In genomic region chr7:19116121-19117080, GRCh38 we compare ENCODE assay signal across 8 cellular contexts. TPM values are rescaled to one million over a fixed set of nuclear protein-coding genes. Genes with fewer than 3 reads are reported as not detected.
A peak's percentile ranks its signal among the peaks of the same experiment; 100 is the strongest.
DNase-seq lines count a peak whose midpoint lies in the region; ATAC-seq, FAIRE-seq and TF ChIP-seq lines count a peak whose summit lies in the region.

No MANE protein-coding gene starts in this region.

- H3K27me3 Mint-ChIP-seq in activated naive CD8-positive, alpha-beta T cell treated with anti-CD3 and anti-CD28 coated beads, Interleukin-2, amount 10 ng/mL, durations not matched to agents 7 days and 5 days: peaks cover 73% of the 10 kb centered on the region

- no peak for TF ChIP-seq POLR2A in GM12891 (IDR thresholded peaks at IDR 0.05; ENCODE audit: low read depth, low read length)

- POLR2A ChIA-PET in activated naive CD8-positive, alpha-beta T cell treated with anti-CD3 and anti-CD28 coated beads, Interleukin-2, amount 10 ng/mL, durations not matched to agents 7 days and 5 days (lab: Charles Lee): interaction anchor here (0.6 kb wide), 1 partner anchor 1477 kb away, joined by 3 read pairs; no protein-coding TSS in a partner anchor

- ATAC-seq in activated naive CD8-positive, alpha-beta T cell treated with anti-CD3 and anti-CD28 coated beads, Interleukin-2, amount 10 ng/mL, durations not matched to agents 7 days and 5 days (ENCODE audit: low read depth): no peak
- no peak for ATAC-seq in stimulated activated naive CD8-positive, alpha-beta T cell treated with anti-CD3 and anti-CD28 coated beads, Interleukin-15, Interleukin-2, amounts not matched to agents 100 U/mL and 50 U/mL, for 24 hours

- H3K36me3 ChIP-seq in iPS-18a (ENCODE audit: control insufficient read depth, low read depth, low read length): no peaks in the 10 kb centered on the region

- H3K4me3 ChIP-seq in LNCaP clone FGC (ENCODE audit: low read depth, low read length) (peak overlapping the region; percentile 82), iPS-18a (ENCODE audit: low read length) (peak overlapping the region; percentile 72)

- H3K4me1 Mint-ChIP-seq in activated naive CD8-positive, alpha-beta T cell treated with anti-CD3 and anti-CD28 coated beads, Interleukin-2, amount 10 ng/mL, durations not matched to agents 7 days and 5 days: peaks cover 2% of the 10 kb centered on the region

- peaks cover 30% of the 10 kb centered on the region for H3K4me1 ChIP-seq in iPS-18a (ENCODE audit: control insufficient read depth, low read depth, low read length)

- no peaks in the 10 kb centered on the region for H3K9me3 Mint-ChIP-seq in activated naive CD8-positive, alpha-beta T cell treated with anti-CD3 and anti-CD28 coated beads, Interleukin-2, amount 10 ng/mL, durations not matched to agents 7 days and 5 days

- peaks cover 3% of the 10 kb centered on the region for H3K9me3 ChIP-seq in iPS-18a (ENCODE audit: control insufficient read depth, low read depth, low read length)

- H3K4me3 Mint-ChIP-seq in activated naive CD8-positive, alpha-beta T cell treated with anti-CD3 and anti-CD28 coated beads, Interleukin-2, amount 10 ng/mL, durations not matched to agents 7 days and 5 days: peak overlapping the region; percentile 44

- FAIRE-seq in GM12891 (lab: Jason Lieb, UNC): no peak

- no peak overlapping the region for H3K9ac ChIP-seq in iPS-18a (ENCODE audit: low read length)

- no peak for TF ChIP-seq CTCF in LNCaP clone FGC (IDR thresholded peaks at IDR 0.05; ENCODE audit: control insufficient read depth, extremely low read depth, insufficient read depth)

- no peaks in the 10 kb centered on the region for H3K36me3 Mint-ChIP-seq in activated naive CD8-positive, alpha-beta T cell treated with anti-CD3 and anti-CD28 coated beads, Interleukin-2, amount 10 ng/mL, durations not matched to agents 7 days and 5 days

- H3K27ac Mint-ChIP-seq in activated naive CD8-positive, alpha-beta T cell treated with anti-CD3 and anti-CD28 coated beads, Interleukin-2, amount 10 ng/mL, durations not matched to agents 7 days and 5 days: peak overlapping the region; percentile 51

- DNase-seq in NCI-H82 (lab: John Stamatoyannopoulos, UW) (peak; percentile 51), NCI-H82 treated with DMSO at 0.1 percent for 48 hours (lab: John Stamatoyannopoulos, UW; ENCODE audit: unreplicated experiment) (no peak), LNCaP clone FGC (ENCODE audit: low read depth) (no peak), GM12891 (ENCODE audit: insufficient read length, low spot score) (no peak), NK-92 (lab: John Stamatoyannopoulos, UW; ENCODE audit: unreplicated experiment) (no peak)
- DNase-seq in activated naive CD8-positive, alpha-beta T cell treated with anti-CD3 and anti-CD28 coated beads, Interleukin-2, amount 10 ng/mL, durations not matched to agents 7 days and 5 days: peak; percentile 34
- peak; percentile 4 for DNase-seq in stimulated activated naive CD8-positive, alpha-beta T cell treated with anti-CD3 and anti-CD28 coated beads, Interleukin-15, Interleukin-2, amounts not matched to agents 100 U/mL and 50 U/mL, for 24 hours

- H3K27me3 ChIP-seq in iPS-18a (ENCODE audit: control insufficient read depth, insufficient read depth, low read length): peaks cover 98% of the 10 kb centered on the region

- H3K27ac ChIP-seq in iPS-18a (ENCODE audit: low read length): no peak overlapping the region

TF ChIP-seq in GM12891, 5 proteins besides CTCF, POLR2A, EP300 and RAD21:
- TF ChIP-seq PAX5 (IDR thresholded peaks at IDR 0.05; ENCODE audit: insufficient read depth, low read length, severe bottlenecking) (no peak), POU2F2 (IDR thresholded peaks at IDR 0.05; ENCODE audit: low read depth, low read length) (no peak), POLR2AphosphoS5 (IDR thresholded peaks at IDR 0.05; ENCODE audit: low read depth, low read length) (no peak), TAF1 (IDR thresholded peaks at IDR 0.05; ENCODE audit: low read depth, low read length) (no peak), SPI1 (IDR thresholded peaks at IDR 0.05; ENCODE audit: low read depth, low read length) (no peak)

RNA-seq across cellular contexts. Expression of gene TWIST1, which starts 1.0 kb away (rescaled TPM):
- not detected for total RNA-seq in activated naive CD8-positive, alpha-beta T cell treated with anti-CD3 and anti-CD28 coated beads, Interleukin-2, amount 10 ng/mL, durations not matched to agents 7 days and 5 days
- polyA plus RNA-seq in GM12891 (2012; ENCODE audit: low read depth, missing spikeins): not detected

RNA-seq across cellular contexts. Expression of gene FERD3L, which starts 28.8 kb away (rescaled TPM):
- not detected for total RNA-seq in activated naive CD8-positive, alpha-beta T cell treated with anti-CD3 and anti-CD28 coated beads, Interleukin-2, amount 10 ng/mL, durations not matched to agents 7 days and 5 days
- not detected for polyA plus RNA-seq in GM12891 (2012; ENCODE audit: low read depth, missing spikeins)

Comparison
In these comparisons a context has a peak if more than half of its experiments do, and no peak if none do; other contexts are left out.
1. DNase-seq: peak in NCI-H82 (single experiment), activated naive CD8-positive, alpha-beta T cell treated with anti-CD3 and anti-CD28 coated beads, Interleukin-2, amount 10 ng/mL, durations not matched to agents 7 days and 5 days (single experiment) and stimulated activated naive CD8-positive, alpha-beta T cell treated with anti-CD3 and anti-CD28 coated beads, Interleukin-15, Interleukin-2, amounts not matched to agents 100 U/mL and 50 U/mL, for 24 hours (single experiment); none in NCI-H82 treated with DMSO at 0.1 percent for 48 hours (single experiment), LNCaP clone FGC (single experiment), GM12891 (single experiment) and NK-92 (single experiment).